11 cellular contexts compared by ENCODE assay signal in the genomic region with DNA sequence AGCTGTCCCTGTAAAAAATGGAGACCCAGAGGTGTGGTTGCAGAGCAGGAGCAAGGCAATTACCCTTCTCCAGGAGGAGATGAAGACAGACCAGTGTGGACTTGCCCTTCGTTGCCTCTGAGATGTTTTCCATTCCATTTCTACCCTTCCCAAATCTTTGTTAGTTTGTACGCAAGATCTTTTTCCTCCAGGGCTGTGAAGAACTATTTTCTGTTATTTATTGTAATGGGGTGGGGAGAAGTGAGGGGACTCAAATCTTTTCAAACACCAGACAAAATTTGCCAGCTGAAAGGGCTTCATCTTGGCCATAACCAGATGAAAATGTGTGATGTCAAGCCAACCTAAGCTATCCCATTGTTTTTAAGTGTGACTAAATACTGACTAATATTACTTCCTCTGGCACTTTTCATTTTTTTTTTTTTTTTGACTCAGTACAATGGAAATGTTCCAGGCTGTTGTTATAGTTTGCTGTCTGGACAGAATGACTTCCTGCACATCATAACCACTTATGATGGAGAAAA.
A peak's percentile ranks its signal among the peaks of the same experiment; 100 is the strongest.
DNase-seq lines count a peak whose midpoint lies in the region; ATAC-seq, FAIRE-seq and TF ChIP-seq lines count a peak whose summit lies in the region.
"Had no signal": no experiment of that assay in that cellular context is flagged by ENCODE, and none has a peak within 500 bp of the region (broad histone marks: within the 10 kb centered on the region; RNA-seq: fewer than 3 reads in every experiment).

No MANE protein-coding gene starts in this region.

- no CpG with 5 or more reads among the region's 2 CpGs for WGBS in neuronal stem cell (ENCODE audit: extremely low coverage in 2 of 2, insufficient read length in 2 of 2, insufficient replicate concordance in 1 of 2), 2 donors

- H2BK15ac ChIP-seq in neuronal stem cell (ENCODE audit: low read length), result no peak overlapping the region

- H3K9me1 ChIP-seq in endothelial cell of umbilical vein (replicated peaks; ENCODE audit: control insufficient read depth, extremely low read depth, insufficient read depth, low read length), result no peaks in the 10 kb centered on the region

- H2AFZ ChIP-seq in endothelial cell of umbilical vein (ENCODE audit: low read depth, low read length), result peak overlapping the region; percentile 50
- H2AFZ ChIP-seq in neuronal stem cell (ENCODE audit: low read length), result no peak overlapping the region

- no peak overlapping the region for H3K14ac ChIP-seq in neuronal stem cell (ENCODE audit: low read length)

- H2AK5ac ChIP-seq in neuronal stem cell (ENCODE audit: low read depth, low read length), result no peak overlapping the region

- CTCF ChIA-PET in endothelial cell of umbilical vein (lab: Charles Lee), result interaction anchor here (0.6 to 2.4 kb wide), 12 partner anchors 9 to 1162 kb away, joined by 3 to 15 read pairs (median 4); no protein-coding TSS in a partner anchor

- H3K4me1 Mint-ChIP-seq in naive thymus-derived CD8-positive, alpha-beta T cell, result no peaks in the 10 kb centered on the region
- H3K4me1 Mint-ChIP-seq: CD4-positive, alpha-beta memory T cell had no signal

- H3K4me3 ChIP-seq in endothelial cell of umbilical vein (replicated peaks in 1 of 3; ENCODE audit: insufficient read depth in 1 of 3, low read depth in 1 of 3, low read length in 3 of 3) (peak overlapping the region in 1 of 3 experiments; percentile 35), mucosa of descending colon (no peak overlapping the region), neuronal stem cell (ENCODE audit: low read length in 2 of 2) (no peak overlapping the region)

- H3K36me3 ChIP-seq in endothelial cell of umbilical vein (ENCODE audit: control insufficient read depth in 2 of 2, extremely low read depth in 1 of 2, insufficient read depth in 2 of 2, low read length in 2 of 2) (no peaks in the 10 kb centered on the region), mucosa of descending colon (ENCODE audit: low read depth) (no peaks in the 10 kb centered on the region), neuronal stem cell (replicated peaks in 1 of 2; ENCODE audit: control insufficient read depth in 2 of 2, insufficient read depth in 2 of 2, low read length in 2 of 2) (no peaks in the 10 kb centered on the region)

- H4K8ac ChIP-seq in neuronal stem cell (ENCODE audit: low read depth, low read length), result no peak overlapping the region

- peak overlapping the region; percentile 100 for H3K27ac ChIP-seq in endothelial cell of umbilical vein (ENCODE audit: insufficient read depth, low read depth, low read length)
- H3K27ac ChIP-seq in neuronal stem cell (replicated peaks; ENCODE audit: low read length), result no peak overlapping the region

- TSS peak; percentile 78 for BruUV-seq in endothelial cell of umbilical vein (replicated peaks; lab: Mats Ljungman, UMichigan)

- no peak overlapping the region for H3K4ac ChIP-seq in neuronal stem cell (ENCODE audit: low read length)

- no peak overlapping the region for H3K23ac ChIP-seq in neuronal stem cell (ENCODE audit: low read depth, low read length, poor library complexity)

- no peak for TF ChIP-seq CTCF in endothelial cell of umbilical vein (IDR thresholded peaks at IDR 0.05; ENCODE audit: extremely low read depth in 1 of 2, insufficient read depth in 1 of 2, low read depth in 1 of 2, low read length in 2 of 2)
- no peak for TF ChIP-seq CTCF in mucosa of descending colon (IDR thresholded peaks at IDR 0.05)

- H3K4me2 ChIP-seq in endothelial cell of umbilical vein (ENCODE audit: insufficient read depth, low read length) (peak overlapping the region; percentile 67), neuronal stem cell (ENCODE audit: insufficient read depth, low read length, poor library complexity, severe bottlenecking) (no peak overlapping the region)

- H3K4me3 Mint-ChIP-seq in naive thymus-derived CD8-positive, alpha-beta T cell, result no peak overlapping the region
- H3K4me3 Mint-ChIP-seq: CD4-positive, alpha-beta memory T cell had no signal

- no peak overlapping the region for H4K91ac ChIP-seq in neuronal stem cell (ENCODE audit: low read depth, low read length, poor library complexity)

- intact Hi-C loops in endothelial cell of umbilical vein (cut with micrococcal nuclease), result loop anchor here (1.0 to 5.0 kb wide), 8 partner anchors 16 to 1161 kb away; partner anchors contain the start of gene BCL6
- intact Hi-C loops in mucosa of descending colon (cut with DNase I, micrococcal nuclease), result no loop called here

- TF ChIP-seq POLR2A in endothelial cell of umbilical vein (IDR thresholded peaks at IDR 0.05; ENCODE audit: low read depth, low read length), result no peak

- H3K79me2 ChIP-seq in endothelial cell of umbilical vein (ENCODE audit: control insufficient read depth, insufficient read depth, low read length), result no peaks in the 10 kb centered on the region

- no peak overlapping the region for H3K27ac Mint-ChIP-seq in naive thymus-derived CD8-positive, alpha-beta T cell
- H3K27ac Mint-ChIP-seq: CD4-positive, alpha-beta memory T cell had no signal

- DNase-seq in ACHN (peak; percentile 8), M059J (ENCODE audit: low read depth) (peak; percentile 90), endothelial cell of umbilical vein (ENCODE audit: low read depth, low spot score) (peak; percentile 94), mucosa of descending colon (no peak), neuronal stem cell (ENCODE audit: low spot score) (no peak), UCSD-AML1 (lab: John Stamatoyannopoulos, UW; ENCODE audit: unreplicated experiment) (no peak), NCI-H2081 treated with DMSO at 0.1 percent for 48 hours (lab: John Stamatoyannopoulos, UW) (no peak)
- no peak for DNase-seq in naive thymus-derived CD8-positive, alpha-beta T cell
- DNase-seq: activated naive CD4-positive, alpha-beta T cell; CD4-positive, alpha-beta memory T cell; NCI-H1930 had no signal

- H3K9ac ChIP-seq in endothelial cell of umbilical vein (replicated peaks; ENCODE audit: extremely low read depth, insufficient read depth, low read length), result peak overlapping the region; percentile 84
- no peak overlapping the region for H3K9ac ChIP-seq in neuronal stem cell (ENCODE audit: low read depth, low read length, poor library complexity)

- no peaks in the 10 kb centered on the region for H3K27me3 ChIP-seq in endothelial cell of umbilical vein (ENCODE audit: control insufficient read depth in 2 of 2, insufficient read depth in 2 of 2, low read length in 2 of 2)
- H3K27me3 ChIP-seq in neuronal stem cell (ENCODE audit: control insufficient read depth in 3 of 3, insufficient read depth in 3 of 3, low read depth in 1 of 3, low read length in 3 of 3), result no peaks in the 10 kb centered on the region

- H3K9me3 Mint-ChIP-seq in naive thymus-derived CD8-positive, alpha-beta T cell, result no peaks in the 10 kb centered on the region

- H3K36me3 Mint-ChIP-seq in naive thymus-derived CD8-positive, alpha-beta T cell, result no peaks in the 10 kb centered on the region

- no peak overlapping the region for H2BK12ac ChIP-seq in neuronal stem cell (ENCODE audit: low read length)

- H2BK120ac ChIP-seq in neuronal stem cell (ENCODE audit: low read depth, low read length), result no peak overlapping the region

- H4K20me1 ChIP-seq in endothelial cell of umbilical vein (replicated peaks; ENCODE audit: control insufficient read depth, extremely low read depth, insufficient read depth, low read length), result no peaks in the 10 kb centered on the region

- in situ Hi-C loops in ACHN (cut with HindIII; ENCODE audit: low pct_ligation_motif_present, low pct_unique_long_range_greater_than_20kb, low sequenced_read_pairs), result no loop called here

- H2BK5ac ChIP-seq in neuronal stem cell (ENCODE audit: low read length), result no peak overlapping the region

- peak; percentile 40 for ATAC-seq in mucosa of descending colon
- ATAC-seq in naive thymus-derived CD8-positive, alpha-beta T cell, result no peak

- H3K9me3 ChIP-seq in endothelial cell of umbilical vein (replicated peaks; ENCODE audit: control insufficient read depth, insufficient read depth, low read length) (no peaks in the 10 kb centered on the region), mucosa of descending colon (no peaks in the 10 kb centered on the region), neuronal stem cell (replicated peaks in 1 of 2; ENCODE audit: control insufficient read depth in 2 of 2, insufficient read depth in 1 of 2, low read depth in 1 of 2, low read length in 2 of 2) (no peaks in the 10 kb centered on the region)

- H3K27me3 Mint-ChIP-seq in naive thymus-derived CD8-positive, alpha-beta T cell, result no peaks in the 10 kb centered on the region
- H3K27me3 Mint-ChIP-seq: CD4-positive, alpha-beta memory T cell had no signal

- peak; percentile 98 for FAIRE-seq in endothelial cell of umbilical vein (lab: Jason Lieb, UNC)

- dilution Hi-C loops in endothelial cell of umbilical vein (cut with MboI; ENCODE audit: extremely low pct_ligation_motif_present, low sequenced_read_pairs), result no loop called here

- no peak overlapping the region for H3K18ac ChIP-seq in neuronal stem cell (ENCODE audit: low read length)

- POLR2A ChIA-PET in endothelial cell of umbilical vein (lab: Charles Lee), result interaction anchor here (0.6 to 1.5 kb wide), 3 partner anchors 19 to 750 kb away, joined by 3 to 5 read pairs (median 3); no protein-coding TSS in a partner anchor
- POLR2A ChIA-PET in naive thymus-derived CD8-positive, alpha-beta T cell (lab: Charles Lee), result no interaction called here

- H3K79me1 ChIP-seq in neuronal stem cell (ENCODE audit: low read depth, low read length), result no peaks in the 10 kb centered on the region

- H3K4me1 ChIP-seq in endothelial cell of umbilical vein (ENCODE audit: control insufficient read depth, extremely low read depth, insufficient read depth, low read length) (peaks cover 37% of the 10 kb centered on the region), mucosa of descending colon (ENCODE audit: low read depth) (peaks cover 7% of the 10 kb centered on the region), neuronal stem cell (ENCODE audit: control insufficient read depth in 2 of 2, insufficient read depth in 1 of 2, low read depth in 1 of 2, low read length in 2 of 2) (peaks cover 0 to 2% of the 10 kb centered on the region in 2 donors)

TF ChIP-seq in endothelial cell of umbilical vein, 7 proteins besides CTCF, POLR2A, EP300 and RAD21:
- TF ChIP-seq POLR2AphosphoS5 (IDR thresholded peaks at IDR 0.05; ENCODE audit: insufficient read depth, low read depth, low read length) (peak; percentile 41), FOS (IDR thresholded peaks at IDR 0.05; ENCODE audit: borderline replicate concordance, insufficient read depth, low read length) (peak; percentile 90), MAX (IDR thresholded peaks at IDR 0.05; ENCODE audit: insufficient read depth, insufficient read length) (no peak), MYC (IDR thresholded peaks at IDR 0.05; ENCODE audit: low read depth, low read length) (no peak), EZH2 (IDR thresholded peaks at IDR 0.05; ENCODE audit: borderline replicate concordance, low read depth, low read length, severe bottlenecking) (no peak), GATA2 (IDR thresholded peaks at IDR 0.05; ENCODE audit: insufficient read depth, insufficient read length, low read depth, low read length) (peak; percentile 46), JUN (IDR thresholded peaks at IDR 0.05; ENCODE audit: borderline replicate concordance, insufficient read depth, insufficient read length, low read depth) (peak; percentile 98)

Comparison
In these comparisons a context has a peak if more than half of its experiments do, and no peak if none do; other contexts are left out.
1. DNase-seq: peak in ACHN (single experiment), M059J (single experiment) and endothelial cell of umbilical vein (single experiment); none in mucosa of descending colon (0 of 3), neuronal stem cell (single experiment), UCSD-AML1 (single experiment), NCI-H2081 treated with DMSO at 0.1 percent for 48 hours (single experiment) and naive thymus-derived CD8-positive, alpha-beta T cell (0 of 10).